ENCODE assay signal across 11 cellular contexts in genomic region chr5:57598756-57599155, GRCh38.
DNase-seq lines count a peak whose midpoint lies in the region; ATAC-seq, FAIRE-seq and TF ChIP-seq lines count a peak whose summit lies in the region.
"Had no signal": no experiment of that assay in that cellular context is flagged by ENCODE, and none has a peak within 500 bp of the region (broad histone marks: within the 10 kb centered on the region; RNA-seq: fewer than 3 reads in every experiment).

No MANE protein-coding gene starts in this region.

- no peak overlapping the region for H2AFZ ChIP-seq in keratinocyte (ENCODE audit: control insufficient read depth, low read length)

- H3K9me3 Mint-ChIP-seq in activated T-cell treated with anti-CD3 and anti-CD28 coated beads, Interleukin-2, amount 50 U/mL, for 72 hours = no peaks in the 10 kb centered on the region

- H3K4me2 ChIP-seq in keratinocyte (ENCODE audit: control insufficient read depth, extremely low read depth, insufficient read depth, low read depth, low read length) = no peak overlapping the region

- no peaks in the 10 kb centered on the region for H3K4me1 ChIP-seq in keratinocyte (ENCODE audit: control insufficient read depth, extremely low read depth, insufficient read depth, low read length)
- H3K4me1 ChIP-seq: uterus had no signal

- peak; percentile 95 to 96 for ATAC-seq in activated T-cell treated with anti-CD3 and anti-CD28 coated beads, Interleukin-2, amount 50 U/mL, for 72 hours (replicated peaks in 1 of 2)
- no peak for ATAC-seq in GM18909 (IDR thresholded peaks at IDR 0.05; ENCODE audit: poor library complexity, unreplicated experiment)

- TF ChIP-seq CTCF in AG09309 (IDR thresholded peaks at IDR 0.05; ENCODE audit: control insufficient read depth, insufficient read depth, low read depth, low read length, missing control alignments) = no peak
- TF ChIP-seq CTCF in keratinocyte (optimal IDR thresholded peaks at IDR 0.05 in 1 of 3, IDR thresholded peaks at IDR 0.05 in 1 of 3, conservative IDR thresholded peaks at IDR 0.05 in 1 of 3; ENCODE audit: extremely low read depth in 1 of 3, insufficient read depth in 2 of 3, low read length in 3 of 3) = no peak

- dilution Hi-C loops in keratinocyte (cut with MboI; ENCODE audit: extremely low pct_ligation_motif_present, low sequenced_read_pairs) = no loop called here

- H3K79me2 ChIP-seq in keratinocyte (ENCODE audit: control insufficient read depth, insufficient read depth, low read length) = no peaks in the 10 kb centered on the region

- DNase-seq in AG09309 (ENCODE audit: low read depth) (peak; percentile 32), H4 (ENCODE audit: low spot score) (peak; percentile 13), keratinocyte (ENCODE audit: low read depth, low spot score) (no peak), SW480 (ENCODE audit: low spot score) (no peak), NCI-H1694 treated with DMSO at 0.1 percent for 48 hours (lab: John Stamatoyannopoulos, UW) (no peak), occipital lobe (lab: John Stamatoyannopoulos, UW) (no peak)
- peak; percentile 36 to 51 for DNase-seq in activated T-cell treated with anti-CD3 and anti-CD28 coated beads, Interleukin-2, amount 50 U/mL, for 72 hours
- DNase-seq: DMS 273 treated with DMSO at 0.1 percent for 48 hours, Kasumi-1, uterus had no signal

- no peaks in the 10 kb centered on the region for H3K9me1 ChIP-seq in keratinocyte (ENCODE audit: control insufficient read depth, extremely low read depth, insufficient read depth, low read length)

- peak overlapping the region; percentile 19 to 31 for H3K4me3 Mint-ChIP-seq in activated T-cell treated with anti-CD3 and anti-CD28 coated beads, Interleukin-2, amount 50 U/mL, for 72 hours

- H3K27ac Mint-ChIP-seq in activated T-cell treated with anti-CD3 and anti-CD28 coated beads, Interleukin-2, amount 50 U/mL, for 72 hours = no peak overlapping the region

- no peaks in the 10 kb centered on the region for H4K20me1 ChIP-seq in keratinocyte (ENCODE audit: control insufficient read depth, extremely low read depth, insufficient read depth, low read length)

- H3K36me3 ChIP-seq in keratinocyte (ENCODE audit: control insufficient read depth in 2 of 2, extremely low read depth in 1 of 2, insufficient read depth in 2 of 2, low read length in 2 of 2) = no peaks in the 10 kb centered on the region
- H3K36me3 ChIP-seq: uterus had no signal

- no peaks in the 10 kb centered on the region for H3K9me3 ChIP-seq in keratinocyte (ENCODE audit: control insufficient read depth, low read depth, low read length)
- H3K9me3 ChIP-seq: uterus had no signal

- H3K4me3 ChIP-seq in AG09309 (ENCODE audit: control insufficient read depth, low read depth, low read length) (no peak overlapping the region), keratinocyte (ENCODE audit: control insufficient read depth in 2 of 3, extremely low read depth in 1 of 3, insufficient read depth in 2 of 3, low read depth in 1 of 3, low read length in 3 of 3) (no peak overlapping the region)
- H3K4me3 ChIP-seq: uterus had no signal

- FAIRE-seq in keratinocyte (lab: Jason Lieb, UNC) = peak; percentile 17

- H3K27ac ChIP-seq in keratinocyte (ENCODE audit: control insufficient read depth, insufficient read depth, low read length) = no peak overlapping the region
- H3K27ac ChIP-seq: uterus had no signal

- H3K27me3 ChIP-seq in keratinocyte (ENCODE audit: control insufficient read depth, extremely low read depth, insufficient read depth, low read length) = no peaks in the 10 kb centered on the region
- H3K27me3 ChIP-seq: uterus had no signal

- no peak overlapping the region for H3K9ac ChIP-seq in keratinocyte (ENCODE audit: control insufficient read depth, extremely low read depth, insufficient read depth, low read length)

- H3K36me3 Mint-ChIP-seq in activated T-cell treated with anti-CD3 and anti-CD28 coated beads, Interleukin-2, amount 50 U/mL, for 72 hours (ENCODE audit: insufficient read depth in 2 of 2) = no peaks in the 10 kb centered on the region

- H3K4me1 Mint-ChIP-seq in activated T-cell treated with anti-CD3 and anti-CD28 coated beads, Interleukin-2, amount 50 U/mL, for 72 hours (ENCODE audit: low read depth) = peaks cover 29% of the 10 kb centered on the region

- peaks cover 12% of the 10 kb centered on the region for H3K27me3 Mint-ChIP-seq in activated T-cell treated with anti-CD3 and anti-CD28 coated beads, Interleukin-2, amount 50 U/mL, for 72 hours (ENCODE audit: low read depth)

Comparison
In these comparisons a context has a peak if more than half of its experiments do, and no peak if none do; other contexts are left out.
1. DNase-seq: peak in AG09309 (single experiment), H4 (single experiment) and activated T-cell treated with anti-CD3 and anti-CD28 coated beads, Interleukin-2, amount 50 U/mL, for 72 hours (2 of 2); none in keratinocyte (single experiment), SW480 (single experiment), NCI-H1694 treated with DMSO at 0.1 percent for 48 hours (single experiment) and occipital lobe (single experiment).